ENCODE assay signal across 1 cellular context in genomic region chr14:100110801-100111200, GRCh38.
TF ChIP-seq lines count a peak whose summit lies in the region.

No MANE protein-coding gene starts in this region.

TF ChIP-seq in GM12878, 131 proteins besides CTCF, POLR2A, EP300 and RAD21:
- TF ChIP-seq BMI1 (IDR thresholded peaks at IDR 0.05; ENCODE audit: borderline replicate concordance), result no peak
- TF ChIP-seq RBBP5 (conservative IDR thresholded peaks at IDR 0.05), result no peak
- no peak for TF ChIP-seq NR2F1 (conservative IDR thresholded peaks at IDR 0.05)
- no peak for TF ChIP-seq E2F8 (IDR thresholded peaks at IDR 0.05; ENCODE audit: low read depth, partially characterized antibody)
- TF ChIP-seq KDM1A (IDR thresholded peaks at IDR 0.05; ENCODE audit: borderline replicate concordance), result no peak
- no peak for TF ChIP-seq RCOR1 (conservative IDR thresholded peaks at IDR 0.05; ENCODE audit: low read depth, low read length)
- no peak for TF ChIP-seq NBN (IDR thresholded peaks at IDR 0.05)
- no peak for TF ChIP-seq SRF (IDR thresholded peaks at IDR 0.05; ENCODE audit: low read depth in 2 of 2, low read length in 2 of 2)
- no peak for TF ChIP-seq NKRF (conservative IDR thresholded peaks at IDR 0.05)
- TF ChIP-seq SMAD1 (IDR thresholded peaks at IDR 0.05; ENCODE audit: low read depth, partially characterized antibody), result no peak
- TF ChIP-seq NFIC (IDR thresholded peaks at IDR 0.05; ENCODE audit: low read depth, low read length), result no peak
- TF ChIP-seq YBX1 (IDR thresholded peaks at IDR 0.05), result no peak
- TF ChIP-seq ATF7 (IDR thresholded peaks at IDR 0.05; ENCODE audit: low read depth), result no peak
- TF ChIP-seq WRNIP1 (IDR thresholded peaks at IDR 0.05; ENCODE audit: borderline replicate concordance, low read depth, low read length), result no peak
- no peak for TF ChIP-seq ZZZ3 (IDR thresholded peaks at IDR 0.05; ENCODE audit: control insufficient read depth, insufficient read length, low read depth)
- TF ChIP-seq EGR1 (IDR thresholded peaks at IDR 0.05; ENCODE audit: borderline replicate concordance in 1 of 2, low read depth in 2 of 2, low read length in 2 of 2), result no peak
- no peak for TF ChIP-seq SIX5 (IDR thresholded peaks at IDR 0.05; ENCODE audit: low read depth, low read length, severe bottlenecking)
